ENCODE assay signal across 14 cellular contexts in the genomic region with DNA sequence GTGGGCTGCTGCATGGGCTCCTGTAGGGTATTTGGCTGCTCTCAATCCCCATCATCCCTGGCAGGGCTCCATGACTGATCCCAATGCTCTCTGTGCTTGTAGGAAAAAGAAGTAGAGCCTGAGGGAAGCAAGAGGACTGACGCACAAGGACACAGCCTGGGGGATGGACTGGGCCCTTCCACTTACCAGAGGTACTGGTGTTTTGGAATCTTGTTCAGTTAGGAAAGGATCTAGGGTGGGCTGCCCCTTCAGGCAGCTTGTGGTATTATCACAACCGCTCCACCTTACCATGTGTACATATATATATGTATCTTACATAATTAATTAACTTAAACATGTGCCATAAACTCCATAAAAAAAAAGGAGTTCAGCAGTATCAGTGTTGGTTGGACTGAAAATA. TPM values are rescaled to one million over a fixed set of nuclear protein-coding genes. Genes with fewer than 3 reads are reported as not detected.
DNase-seq lines count a peak whose midpoint lies in the region; TF ChIP-seq lines count a peak whose summit lies in the region.
"Had no signal": no experiment of that assay in that cellular context is flagged by ENCODE, and none has a peak within 500 bp of the region (broad histone marks: within the 10 kb centered on the region; RNA-seq: fewer than 3 reads in every experiment).

No MANE protein-coding gene starts in this region.

- H3K4me3 ChIP-seq in osteoblast (ENCODE audit: insufficient read depth, low read length), result no peak overlapping the region

- DNase-seq in DMS 273 (lab: John Stamatoyannopoulos, UW; ENCODE audit: unreplicated experiment), result peak; percentile 17
- no peak for DNase-seq in DMS 273 treated with DMSO at 0.1 percent for 48 hours (lab: John Stamatoyannopoulos, UW)
- peak; percentile 39 for DNase-seq in NAMALWA (ENCODE audit: low spot score)
- DNase-seq in dermis blood vessel endothelial cell, result peak; percentile 3
- DNase-seq in osteoblast (ENCODE audit: insufficient read length, low spot score, missing footprints), result no peak
- DNase-seq in activated CD8-positive, alpha-beta memory T cell treated with anti-CD3 and anti-CD28 coated beads for 24 hours, result no peak
- no peak for DNase-seq in NCI-H226
- DNase-seq in posterior cingulate gyrus, result no peak
- DNase-seq: activated CD4-positive, alpha-beta T cell treated with anti-CD3 and anti-CD28 coated beads, Interleukin-2, amount 50 U/mL, for 48 hours; GOT3; SW 1271 had no signal

- no peak overlapping the region for H3K4me2 ChIP-seq in osteoblast (ENCODE audit: insufficient read depth, low read length)

- peak; percentile 30 for TF ChIP-seq CTCF in osteoblast (IDR thresholded peaks at IDR 0.05; ENCODE audit: extremely low read depth, low read depth, low read length)

- peaks cover 6% of the 10 kb centered on the region for H3K4me1 ChIP-seq in osteoblast (ENCODE audit: insufficient read depth, low read length)

- no peak overlapping the region for H3K27ac ChIP-seq in osteoblast (ENCODE audit: low read depth, low read length)

- no peak overlapping the region for H2AFZ ChIP-seq in osteoblast (ENCODE audit: low read length)

- no peaks in the 10 kb centered on the region for H3K9me3 ChIP-seq in osteoblast (ENCODE audit: low read depth, low read length)

- intact Hi-C loops in posterior cingulate gyrus (cut with DNase I), result no loop called here

- no peaks in the 10 kb centered on the region for H3K79me2 ChIP-seq in osteoblast (ENCODE audit: insufficient read depth, low read length)

- H3K27me3 ChIP-seq in osteoblast (ENCODE audit: insufficient read depth, low read length), result no peaks in the 10 kb centered on the region

- no peaks in the 10 kb centered on the region for H3K36me3 ChIP-seq in osteoblast (ENCODE audit: insufficient read depth, low read length)

- no peaks in the 10 kb centered on the region for H4K20me1 ChIP-seq in osteoblast (ENCODE audit: insufficient read depth, low read length)

RNA-seq across cellular contexts. Expression of gene SLC28A2, which starts 1.3 kb away (rescaled TPM):
- not detected in 2 replicates for total RNA-seq in dermis blood vessel endothelial cell
- not detected in 2 replicates for total RNA-seq in osteoblast
- total RNA-seq: A172; natural killer cell treated with Interleukin-12 subunit alpha and Interleukin-12 subunit beta and Interleukin-15 and Interleukin-18, amount 100 ng/mL, for 72 hours; NCI-H460 had no signal

Comparison
In these comparisons a context has a peak if more than half of its experiments do, and no peak if none do; other contexts are left out.
1. DNase-seq: peak in DMS 273 (single experiment), NAMALWA (single experiment) and dermis blood vessel endothelial cell (single experiment); none in DMS 273 treated with DMSO at 0.1 percent for 48 hours (single experiment), osteoblast (single experiment), activated CD8-positive, alpha-beta memory T cell treated with anti-CD3 and anti-CD28 coated beads for 24 hours (single experiment), NCI-H226 (single experiment) and posterior cingulate gyrus (0 of 10).